1 cellular context compared by ENCODE assay signal in genomic region chr1:225694151-225694603, GRCh38.
TF ChIP-seq lines count a peak whose summit lies in the region.

No MANE protein-coding gene starts in this region.

TF ChIP-seq in HepG2, 621 proteins besides CTCF, POLR2A, EP300 and RAD21 (continued from another document and continues in another):
- TF ChIP-seq HMGXB4 (CRISPR knock-in tag; IDR thresholded peaks at IDR 0.05; ENCODE audit: borderline replicate concordance in 1 of 2, low read depth in 1 of 2), result no peak
- TF ChIP-seq CREM (IDR thresholded peaks at IDR 0.05), result peak; percentile 70
- TF ChIP-seq CREM (CRISPR knock-in tag; IDR thresholded peaks at IDR 0.05), result no peak
- peak; percentile 97 for TF ChIP-seq ZBTB43 (CRISPR knock-in tag; conservative IDR thresholded peaks at IDR 0.05)
- peak; percentile 83 for TF ChIP-seq NR2F2 (IDR thresholded peaks at IDR 0.05; ENCODE audit: borderline replicate concordance, low read depth)
- no peak for TF ChIP-seq ZFYVE20 (CRISPR knock-in tag; IDR thresholded peaks at IDR 0.05; ENCODE audit: borderline replicate concordance, low read depth)
- no peak for TF ChIP-seq ZNF761 (CRISPR knock-in tag; conservative IDR thresholded peaks at IDR 0.05)
- peak; percentile 72; the same call in 1 of the 2 replicates for TF ChIP-seq IKZF5 (CRISPR knock-in tag; IDR thresholded peaks at IDR 0.05)
- peak; percentile 64 for TF ChIP-seq SKIL (CRISPR knock-in tag; IDR thresholded peaks at IDR 0.05; ENCODE audit: borderline replicate concordance)
- peak; percentile 72 for TF ChIP-seq SIX4 (CRISPR knock-in tag; IDR thresholded peaks at IDR 0.05)
- TF ChIP-seq NR2F1 (CRISPR knock-in tag; IDR thresholded peaks at IDR 0.05), result peak in 1 of 2 experiments; percentile 80; a peak in 2 of 4 replicates
- TF ChIP-seq YEATS4 (CRISPR knock-in tag; IDR thresholded peaks at IDR 0.05; ENCODE audit: borderline replicate concordance), result peak; percentile 40; the same call in 1 of the 2 replicates
- TF ChIP-seq RCOR2 (CRISPR knock-in tag; IDR thresholded peaks at IDR 0.05), result peak; percentile 82
- TF ChIP-seq HNF1A (IDR thresholded peaks at IDR 0.05; ENCODE audit: low read depth), result no peak
- peak; percentile 45; the same call in 1 of the 2 replicates for TF ChIP-seq HNF1A (CRISPR knock-in tag; IDR thresholded peaks at IDR 0.05; ENCODE audit: borderline replicate concordance)
- no peak for TF ChIP-seq ZNF749 (CRISPR knock-in tag; IDR thresholded peaks at IDR 0.05; ENCODE audit: borderline replicate concordance)
- peak; percentile 56; the same call in 1 of the 2 replicates for TF ChIP-seq JUND (CRISPR knock-in tag; IDR thresholded peaks at IDR 0.05)
- peak; percentile 33; the same call in 1 of the 2 replicates for TF ChIP-seq ZNF816 (CRISPR knock-in tag; IDR thresholded peaks at IDR 0.05; ENCODE audit: borderline replicate concordance)
- peak; percentile 86; the same call in 1 of the 2 replicates for TF ChIP-seq ETV5 (CRISPR knock-in tag; IDR thresholded peaks at IDR 0.05; ENCODE audit: borderline replicate concordance)
- peak; percentile 66; the same call in 1 of the 2 replicates for TF ChIP-seq SIX1 (CRISPR knock-in tag; IDR thresholded peaks at IDR 0.05; ENCODE audit: borderline replicate concordance)
- TF ChIP-seq THAP11 (CRISPR knock-in tag; IDR thresholded peaks at IDR 0.05), result peak; percentile 52
- no peak for TF ChIP-seq ZNF142 (CRISPR knock-in tag; IDR thresholded peaks at IDR 0.05)
- peak; percentile 98 for TF ChIP-seq RXRB (CRISPR knock-in tag; IDR thresholded peaks at IDR 0.05; ENCODE audit: borderline replicate concordance)
- peak; percentile 58; the same call in 1 of the 2 replicates for TF ChIP-seq ZNF331 (CRISPR knock-in tag; IDR thresholded peaks at IDR 0.05)
- peak; percentile 69; the same call in 1 of the 2 replicates for TF ChIP-seq IRF2 (CRISPR knock-in tag; IDR thresholded peaks at IDR 0.05)
- TF ChIP-seq TCF7 (IDR thresholded peaks at IDR 0.05; ENCODE audit: low read depth), result peak; percentile 89
- peak; percentile 83; the same call in 1 of the 2 replicates for TF ChIP-seq RXRA (CRISPR knock-in tag; IDR thresholded peaks at IDR 0.05)
- TF ChIP-seq HOMEZ (CRISPR knock-in tag; IDR thresholded peaks at IDR 0.05; ENCODE audit: low read depth), result 0 out of 2 replicates have a peak, but pooled peaks have one; percentile 61
- TF ChIP-seq FOXA1 (IDR thresholded peaks at IDR 0.05), result peak; percentile 65; the same call in 1 of the 2 replicates
- TF ChIP-seq FOXA1 (CRISPR knock-in tag; IDR thresholded peaks at IDR 0.05), result peak; percentile 96
- TF ChIP-seq SMYD3 (CRISPR knock-in tag; IDR thresholded peaks at IDR 0.05), result no peak
- no peak for TF ChIP-seq MLXIP (CRISPR knock-in tag; IDR thresholded peaks at IDR 0.05; ENCODE audit: borderline replicate concordance)
- peak; percentile 83; the same call in 1 of the 2 replicates for TF ChIP-seq ZBTB34 (CRISPR knock-in tag; IDR thresholded peaks at IDR 0.05)
